ENCODE assay signal across 24 cellular contexts in the genomic region with DNA sequence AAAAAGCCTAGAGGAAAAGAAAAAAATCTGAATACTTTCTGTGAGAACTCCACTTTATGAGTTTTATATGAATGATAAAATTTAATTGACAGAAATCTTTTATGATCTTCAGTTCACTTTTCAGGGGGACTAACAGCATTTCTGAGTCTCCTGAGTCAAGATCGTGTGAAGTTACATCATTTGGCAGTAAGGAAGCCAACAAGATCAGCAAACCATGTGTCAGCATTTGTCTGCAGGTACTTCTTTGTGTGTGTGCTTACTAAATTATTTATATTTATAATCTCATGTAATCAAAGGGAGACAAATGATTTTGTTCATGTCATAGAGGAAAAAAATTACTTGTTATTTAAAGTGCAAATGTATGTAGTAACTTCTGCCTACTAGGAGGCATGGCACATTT.
A peak's percentile ranks its signal among the peaks of the same experiment; 100 is the strongest.
DNase-seq lines count a peak whose midpoint lies in the region; ATAC-seq, FAIRE-seq and TF ChIP-seq lines count a peak whose summit lies in the region.
"Had no signal": no experiment of that assay in that cellular context is flagged by ENCODE, and none has a peak within 500 bp of the region (broad histone marks: within the 10 kb centered on the region; RNA-seq: fewer than 3 reads in every experiment).

No MANE protein-coding gene starts in this region.

- H3K4me3 ChIP-seq in GM23248 = no peak overlapping the region
- H3K4me3 ChIP-seq in SK-N-MC = no peak overlapping the region
- no peak overlapping the region for H3K4me3 ChIP-seq in K562
- no peak overlapping the region for H3K4me3 ChIP-seq in HAP-1
- H3K4me3 ChIP-seq in HepG2 (replicated peaks in 1 of 3; ENCODE audit: insufficient read depth in 1 of 3, low read depth in 2 of 3, low read length in 3 of 3) = no peak overlapping the region
- H3K4me3 ChIP-seq: A549; BLaER1 treated with 17β-estradiol and CSF1 and Interleukin-3, amounts not matched to agents 10 nM and 100 nM had no signal

- H4K20me1 ChIP-seq in GM23248 (ENCODE audit: insufficient read depth) (no peaks in the 10 kb centered on the region), K562 (replicated peaks; ENCODE audit: control insufficient read depth, insufficient read depth, low read length) (no peaks in the 10 kb centered on the region), HepG2 (ENCODE audit: insufficient read depth, low read length) (no peaks in the 10 kb centered on the region)
- H4K20me1 ChIP-seq: BLaER1 treated with 17β-estradiol and CSF1 and Interleukin-3, amounts not matched to agents 10 nM and 100 nM had no signal

- WGBS in GM23248 (ENCODE audit: low coverage in 1 of 2, low lambda C conversion rate in 2 of 2, missing lambda C conversion rate in 2 of 2), 2 experiments = 85 to 86% methylated on average over 1 of the region's 1 CpG
- WGBS in K562 (ENCODE audit: insufficient coverage, low coverage, missing lambda C conversion rate) = 11% methylated on average over 1 of the region's 1 CpG
- 0% methylated on average over 1 of the region's 1 CpG for WGBS in HepG2 (ENCODE audit: low lambda C conversion rate)

- no peaks in the 10 kb centered on the region for H3K9me3 ChIP-seq in GM23248 (ENCODE audit: low read depth)
- H3K9me3 ChIP-seq in SK-N-MC (ENCODE audit: low read depth, low read length) = no peaks in the 10 kb centered on the region
- H3K9me3 ChIP-seq in K562 (replicated peaks; ENCODE audit: control insufficient read depth, insufficient read depth, low read depth, low read length) = no peaks in the 10 kb centered on the region
- no peaks in the 10 kb centered on the region for H3K9me3 ChIP-seq in HAP-1
- no peaks in the 10 kb centered on the region for H3K9me3 ChIP-seq in HepG2 (ENCODE audit: low read length)
- H3K9me3 ChIP-seq: BE2C had no signal

- no peak overlapping the region for H3K4me2 ChIP-seq in GM23248 (ENCODE audit: unreplicated experiment)
- H3K4me2 ChIP-seq in K562 (ENCODE audit: insufficient read depth, low read length) = no peak overlapping the region
- no peak overlapping the region for H3K4me2 ChIP-seq in HepG2 (ENCODE audit: low read depth, low read length)
- H3K4me2 ChIP-seq: A549; BLaER1 treated with 17β-estradiol and CSF1 and Interleukin-3, amounts not matched to agents 10 nM and 100 nM had no signal

- H3K27me3 ChIP-seq in GM23248 (replicated peaks; ENCODE audit: insufficient read depth) = no peaks in the 10 kb centered on the region
- no peaks in the 10 kb centered on the region for H3K27me3 ChIP-seq in K562 (ENCODE audit: control insufficient read depth in 2 of 2, insufficient read depth in 2 of 2, low read length in 2 of 2)
- no peaks in the 10 kb centered on the region for H3K27me3 ChIP-seq in HAP-1 (ENCODE audit: low read depth)
- H3K27me3 ChIP-seq in HepG2 (ENCODE audit: control insufficient read depth in 1 of 2, insufficient read depth in 2 of 2, low read length in 2 of 2) = no peaks in the 10 kb centered on the region
- H3K27me3 ChIP-seq: BE2C; BLaER1 treated with 17β-estradiol and CSF1 and Interleukin-3, amounts not matched to agents 10 nM and 100 nM had no signal

- no peaks in the 10 kb centered on the region for H3K9me1 ChIP-seq in K562 (ENCODE audit: control insufficient read depth, insufficient read depth, low read length)

- no peaks in the 10 kb centered on the region for H3K4me1 ChIP-seq in GM23248 (ENCODE audit: insufficient read depth)
- H3K4me1 ChIP-seq in K562 (replicated peaks in 1 of 2; ENCODE audit: control insufficient read depth in 2 of 2, insufficient read depth in 2 of 2, low read length in 2 of 2) = no peaks in the 10 kb centered on the region
- no peaks in the 10 kb centered on the region for H3K4me1 ChIP-seq in HAP-1
- H3K4me1 ChIP-seq in HepG2 (ENCODE audit: insufficient read depth, low read length) = no peaks in the 10 kb centered on the region
- H3K4me1 ChIP-seq: A549; BE2C; BLaER1 treated with 17β-estradiol and CSF1 and Interleukin-3, amounts not matched to agents 10 nM and 100 nM had no signal

- intact Hi-C loops in K562 (cut with micrococcal nuclease) (no loop called here), HepG2 (cut with micrococcal nuclease; ENCODE audit: unreplicated experiment) (no loop called here), posterior cingulate gyrus (cut with DNase I) (no loop called here)

- BruUV-seq in K562 (replicated peaks; lab: Mats Ljungman, UMichigan) = no TSS peak
- no TSS peak for BruUV-seq in HepG2 (replicated peaks; lab: Mats Ljungman, UMichigan)

- H3F3A ChIP-seq in GM23248 (ENCODE audit: insufficient read depth) = no peaks in the 10 kb centered on the region

- TF ChIP-seq CTCF in K562 (IDR thresholded peaks at IDR 0.05 in 2 of 3, conservative IDR thresholded peaks at IDR 0.05 in 1 of 3; ENCODE audit: insufficient read depth in 2 of 3, low read depth in 1 of 3, low read length in 3 of 3) (no peak), HepG2 (CRISPR knock-in tag; IDR thresholded peaks at IDR 0.05) (no peak)

- FAIRE-seq in K562 (lab: Jason Lieb, UNC) (no peak), HepG2 (lab: Jason Lieb, UNC) (no peak)
- FAIRE-seq: A549, D721Med, GM12891, GM18507 had no signal

- no peaks in the 10 kb centered on the region for H3K79me2 ChIP-seq in GM23248 (ENCODE audit: insufficient read depth)
- H3K79me2 ChIP-seq in K562 (ENCODE audit: control insufficient read depth, insufficient read depth, low read length) = no peaks in the 10 kb centered on the region
- no peaks in the 10 kb centered on the region for H3K79me2 ChIP-seq in HepG2 (ENCODE audit: insufficient read depth, low read length)

- CTCF ChIA-PET in K562 (lab: Yijun Ruan, JAX; ENCODE audit: low intra/inter-chr PET ratio) (no interaction called here), HepG2 (lab: Yijun Ruan, JAX; ENCODE audit: low intra/inter-chr PET ratio, low total read pairs) (no interaction called here)

- ATAC-seq in K562 = 0 out of 3 replicates have a peak, but pooled peaks have one; percentile 51
- ATAC-seq in HepG2 = no peak
- ATAC-seq: A549 had no signal

- TF ChIP-seq RAD21 in K562 (CRISPR knock-in tag; conservative IDR thresholded peaks at IDR 0.05 in 1 of 2, IDR thresholded peaks at IDR 0.05 in 1 of 2) = no peak
- TF ChIP-seq RAD21 in HepG2 (CRISPR knock-in tag; IDR thresholded peaks at IDR 0.05) = no peak

- H3K9ac ChIP-seq in GM23248 = no peak overlapping the region
- H3K9ac ChIP-seq in SK-N-MC (ENCODE audit: insufficient read length) = no peak overlapping the region
- no peak overlapping the region for H3K9ac ChIP-seq in K562 (ENCODE audit: insufficient read depth in 1 of 2, low read depth in 2 of 2, low read length in 2 of 2)
- no peak overlapping the region for H3K9ac ChIP-seq in HepG2 (ENCODE audit: insufficient read depth, low read depth, low read length)
- H3K9ac ChIP-seq: BLaER1 treated with 17β-estradiol and CSF1 and Interleukin-3, amounts not matched to agents 10 nM and 100 nM had no signal

- DNase-seq in GM23248 = no peak
- peak; percentile 17 for DNase-seq in OCI-M1 (lab: John Stamatoyannopoulos, UW)
- DNase-seq in SK-N-MC (ENCODE audit: low read depth, low spot score) = no peak
- DNase-seq in K562 (ENCODE audit: extremely low read depth in 1 of 4, low spot score in 3 of 4) = no peak
- no peak for DNase-seq in HAP-1 (ENCODE audit: low spot score in 2 of 2)
- no peak for DNase-seq in HepG2 (ENCODE audit: low spot score)
- no peak for DNase-seq in posterior cingulate gyrus
- no peak for DNase-seq in superior temporal gyrus (ENCODE audit: extremely low spot score)
- DNase-seq: 8988T; ACHN; AML-193; BE2C; CD4-positive, alpha-beta T cell; CD8-positive, alpha-beta memory T cell; DMS 273 treated with DMSO at 0.1 percent for 48 hours; DMS79; EL; GDM1; H9 had no signal

- H3K36me3 ChIP-seq in GM23248 (ENCODE audit: low read depth) = no peaks in the 10 kb centered on the region
- H3K36me3 ChIP-seq in SK-N-MC (ENCODE audit: insufficient read depth, low read length) = no peaks in the 10 kb centered on the region; the same call in 1 of the 2 replicates
- no peaks in the 10 kb centered on the region for H3K36me3 ChIP-seq in K562 (ENCODE audit: control insufficient read depth, insufficient read depth, low read length)
- no peaks in the 10 kb centered on the region for H3K36me3 ChIP-seq in HAP-1 (replicated peaks)
- H3K36me3 ChIP-seq in HepG2 (replicated peaks in 1 of 2; ENCODE audit: control insufficient read depth in 1 of 2, insufficient read depth in 2 of 2, low read length in 2 of 2) = no peaks in the 10 kb centered on the region
- H3K36me3 ChIP-seq: BE2C; BLaER1 treated with 17β-estradiol and CSF1 and Interleukin-3, amounts not matched to agents 10 nM and 100 nM had no signal

- no peak for TF ChIP-seq POLR2A in K562 (conservative IDR thresholded peaks at IDR 0.05)
- no peak for TF ChIP-seq POLR2A in HepG2 (IDR thresholded peaks at IDR 0.05; ENCODE audit: insufficient read depth in 1 of 2, low read depth in 2 of 2, low read length in 2 of 2)

- no peaks in the 10 kb centered on the region for H3K9me2 ChIP-seq in GM23248 (ENCODE audit: insufficient read depth)

- TF ChIP-seq EP300 in K562 (IDR thresholded peaks at IDR 0.05; ENCODE audit: low read length) (no peak), HepG2 (IDR thresholded peaks at IDR 0.05; ENCODE audit: low read depth in 2 of 2, low read length in 2 of 2) (no peak), HepG2 (CRISPR knock-in tag; IDR thresholded peaks at IDR 0.05; ENCODE audit: borderline replicate concordance) (no peak)

- H2AFZ ChIP-seq in GM23248 (0 out of 2 replicates have a peak overlapping the region, but pooled peaks have one; percentile 17), K562 (ENCODE audit: low read depth, low read length) (peak overlapping the region; percentile 67; the same call in 1 of the 2 replicates), HepG2 (ENCODE audit: low read length) (no peak overlapping the region)

- no peak overlapping the region for H3K27ac ChIP-seq in GM23248
- H3K27ac ChIP-seq in SK-N-MC = 0 out of 2 replicates have a peak overlapping the region, but pooled peaks have one; percentile 3
- H3K27ac ChIP-seq in K562 (ENCODE audit: extremely low read depth, low read depth, low read length) = no peak overlapping the region
- H3K27ac ChIP-seq in HepG2 (ENCODE audit: extremely low read length, insufficient read depth, low read length) = no peak overlapping the region
- H3K27ac ChIP-seq: A549; BLaER1 treated with 17β-estradiol and CSF1 and Interleukin-3, amounts not matched to agents 10 nM and 100 nM had no signal

- POLR2A ChIA-PET in K562 (lab: Yijun Ruan, JAX) = interaction anchor here (0.6 kb wide), 1 partner anchor 11 kb away, joined by 3 read pairs; no protein-coding TSS in a partner anchor
- POLR2A ChIA-PET in HepG2 (lab: Yijun Ruan, JAX) = no interaction called here

- in situ Hi-C loops in GM23248 (cut with MboI) = no loop called here
- in situ Hi-C loops in K562 (cut with MboI) = no loop called here
- in situ Hi-C loops in HAP-1 (cut with MboI; ENCODE audit: low sequenced_read_pairs) = no loop called here
- in situ Hi-C loops in HepG2 (cut with HindIII; ENCODE audit: extremely low pct_ligation_motif_present, low pct_unique_long_range_greater_than_20kb) = no loop called here

TF ChIP-seq in HepG2, 621 proteins besides CTCF, POLR2A, EP300 and RAD21 (continues in another document):
- TF ChIP-seq ZNF10 (CRISPR knock-in tag; IDR thresholded peaks at IDR 0.05; ENCODE audit: borderline replicate concordance, low read depth) = no peak
